ENCODE assay signal across 20 cellular contexts in the genomic region with DNA sequence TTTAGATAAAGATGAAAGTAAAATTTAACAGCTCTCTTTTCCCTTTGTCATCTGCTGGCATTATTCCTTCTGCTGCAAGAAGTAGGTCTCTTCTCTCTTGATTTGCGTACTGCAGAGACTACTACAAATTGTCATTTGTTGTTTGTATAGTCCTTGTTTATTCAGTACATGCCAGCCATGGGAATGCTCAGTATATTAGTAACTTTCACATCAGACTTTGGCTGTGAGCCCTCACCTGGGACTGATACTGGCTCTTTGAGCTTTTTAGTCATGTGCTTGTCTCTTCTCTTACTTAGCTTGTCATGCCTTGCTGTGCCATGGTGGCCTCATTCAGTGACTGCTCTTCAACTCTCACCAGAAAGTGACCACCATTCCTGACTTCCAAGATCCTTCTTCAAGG.
DNase-seq lines count a peak whose midpoint lies in the region; ATAC-seq, FAIRE-seq and TF ChIP-seq lines count a peak whose summit lies in the region.
"Had no signal": no experiment of that assay in that cellular context is flagged by ENCODE, and none has a peak within 500 bp of the region (broad histone marks: within the 10 kb centered on the region; RNA-seq: fewer than 3 reads in every experiment).

No MANE protein-coding gene starts in this region.

- POLR2A ChIA-PET in OCI-LY7 (lab: Charles Lee) = interaction anchor here (0.6 to 6.7 kb wide), 9 partner anchors 11 to 238 kb away, joined by 3 to 49 read pairs (median 4); no protein-coding TSS in a partner anchor

- TF ChIP-seq EP300 in stomach (IDR thresholded peaks at IDR 0.05) = no peak

- peak overlapping the region; percentile 39; the same call in 1 of the 2 replicates for H2AFZ ChIP-seq in OCI-LY7 (ENCODE audit: low read length)

- H3K27me3 ChIP-seq in stomach (no peaks in the 10 kb centered on the region), testis (no peaks in the 10 kb centered on the region)
- H3K27me3 ChIP-seq: ascending aorta, BLaER1 had no signal

- no peak for TF ChIP-seq CTCF in OCI-LY7 (conservative IDR thresholded peaks at IDR 0.05; ENCODE audit: low read length)
- no peak for TF ChIP-seq CTCF in stomach (IDR thresholded peaks at IDR 0.05)
- TF ChIP-seq CTCF in testis (IDR thresholded peaks at IDR 0.05) = no peak

- ATAC-seq in left lobe of liver = peak; percentile 86
- ATAC-seq in HG02970 (IDR thresholded peaks at IDR 0.05; ENCODE audit: low FRiP score, unreplicated experiment) = no peak

- no peaks in the 10 kb centered on the region for H4K20me1 ChIP-seq in OCI-LY7 (ENCODE audit: insufficient read depth, low read length)
- H4K20me1 ChIP-seq: BLaER1 had no signal

- CTCF ChIA-PET in OCI-LY7 (lab: Charles Lee; ENCODE audit: unreplicated experiment) = interaction anchor here (0.9 to 1.3 kb wide), 3 partner anchors 11 to 14 kb away, joined by 3 to 6 read pairs (median 5); no protein-coding TSS in a partner anchor

- FAIRE-seq in GM12891 (lab: Jason Lieb, UNC) = no peak

- no peaks in the 10 kb centered on the region for H3K9me2 ChIP-seq in OCI-LY7 (ENCODE audit: insufficient read depth, low read length)

- 0 to 34% (median 0%) methylated on average over 1 of the region's 1 CpG for WGBS in stomach, 5 donors
- WGBS in testis, 2 donors = 0% methylated on average over 1 of the region's 1 CpG

- intact Hi-C loops in OCI-LY7 (cut with micrococcal nuclease; ENCODE audit: unreplicated experiment) = no loop called here
- intact Hi-C loops in stomach (cut with DNase I; ENCODE audit: low total_unique reads) = no loop called here
- intact Hi-C loops in testis (cut with DNase I; ENCODE audit: low total_unique reads) = no loop called here

- H3K36me3 ChIP-seq in OCI-LY7 (ENCODE audit: insufficient read depth, low read length) (no peaks in the 10 kb centered on the region), stomach (no peaks in the 10 kb centered on the region), testis (ENCODE audit: low read depth, missing control alignments) (no peaks in the 10 kb centered on the region)
- H3K36me3 ChIP-seq: ascending aorta had no signal

- peak; percentile 5 for DNase-seq in DMS53 (lab: John Stamatoyannopoulos, UW)
- DNase-seq in DMS53 treated with DMSO at 0.1 percent for 48 hours (lab: John Stamatoyannopoulos, UW; ENCODE audit: unreplicated experiment) = no peak
- DNase-seq in OCI-LY7 (ENCODE audit: low spot score) = no peak
- peak; percentile 69 for DNase-seq in left lobe of liver (ENCODE audit: low spot score)
- no peak for DNase-seq in stomach
- DNase-seq in GM12891 (ENCODE audit: insufficient read length, low spot score) = no peak
- DNase-seq in testis = no peak
- DNase-seq: activated CD4-positive, alpha-beta T cell treated with anti-CD3 and anti-CD28 coated beads, Interleukin-2, amount 10 ng/mL, durations not matched to agents 24 days and 14 days; activated CD8-positive, alpha-beta memory T cell treated with anti-CD3 and anti-CD28 coated beads, Interleukin-2, amount 50 U/mL, for 4 hours; activated gamma-delta T cell treated with Interleukin-2 at 50 U/mL for 16 hours; KG1; left cardiac atrium; NCI-H1048; NCI-H2171 treated with DMSO at 0.1 percent for 48 hours; RPMI8226; stimulated activated CD4-positive, alpha-beta T cell treated with anti-CD3 and anti-CD28 coated beads, Interleukin-4, amount 100 ng/mL, for 1 hour had no signal

- peaks cover 45% of the 10 kb centered on the region for H3K4me1 ChIP-seq in OCI-LY7 (ENCODE audit: insufficient read depth, low read length, poor library complexity, severe bottlenecking)
- peaks cover 0 to 57% (median 7%) of the 10 kb centered on the region in 4 donors for H3K4me1 ChIP-seq in stomach
- peaks cover 16% of the 10 kb centered on the region for H3K4me1 ChIP-seq in testis

- no TSS peak for BruUV-seq in OCI-LY7 (replicated peaks; lab: Mats Ljungman, UMichigan)

- H3K4me3 ChIP-seq in OCI-LY7 (ENCODE audit: low read depth, low read length, poor library complexity, severe bottlenecking) (no peak overlapping the region), stomach (no peak overlapping the region), testis (no peak overlapping the region)
- H3K4me3 ChIP-seq: ascending aorta, BLaER1 had no signal

- H3K79me2 ChIP-seq in OCI-LY7 (ENCODE audit: insufficient read depth, low read depth, low read length) = no peaks in the 10 kb centered on the region

- H3K27ac ChIP-seq in OCI-LY7 (ENCODE audit: low read depth, low read length, poor library complexity, severe bottlenecking) (no peak overlapping the region), stomach (peak overlapping the region in 4 of 5 donors; percentile 3 to 65 (median 23)), testis (peak overlapping the region in 1 of 2 donors; percentile 9)
- H3K27ac ChIP-seq: 22Rv1, BLaER1 had no signal

- H3K4me2 ChIP-seq in OCI-LY7 (ENCODE audit: low read length) = no peak overlapping the region
- H3K4me2 ChIP-seq: BLaER1 had no signal

- H3K9me3 ChIP-seq in OCI-LY7 (ENCODE audit: low read length) (no peaks in the 10 kb centered on the region; the same call in 1 of the 2 replicates), stomach (no peaks in the 10 kb centered on the region), testis (no peaks in the 10 kb centered on the region)
- H3K9me3 ChIP-seq: ascending aorta, BLaER1 had no signal

- TF ChIP-seq POLR2A in stomach (IDR thresholded peaks at IDR 0.05) (no peak), GM12891 (IDR thresholded peaks at IDR 0.05; ENCODE audit: low read depth, low read length) (no peak), testis (IDR thresholded peaks at IDR 0.05) (no peak)

TF ChIP-seq in GM12891, 5 proteins besides CTCF, POLR2A, EP300 and RAD21:
- no peak for TF ChIP-seq TAF1 (IDR thresholded peaks at IDR 0.05; ENCODE audit: low read depth, low read length)
- TF ChIP-seq SPI1 (IDR thresholded peaks at IDR 0.05; ENCODE audit: low read depth, low read length) = no peak

Comparison
In these comparisons a context has a peak if more than half of its experiments do, and no peak if none do; other contexts are left out.
1. DNase-seq: peak in DMS53 (single experiment) and left lobe of liver (single experiment); none in DMS53 treated with DMSO at 0.1 percent for 48 hours (single experiment), OCI-LY7 (single experiment), stomach (single experiment), GM12891 (single experiment) and testis (single experiment).